Comparison of ENCODE assay signal across 8 cellular contexts in genomic region chr2:176096986-176097819, GRCh38. TPM values are rescaled to one million over a fixed set of nuclear protein-coding genes. Genes with fewer than 3 reads are reported as not detected.
A peak's percentile ranks its signal among the peaks of the same experiment; 100 is the strongest.
DNase-seq lines count a peak whose midpoint lies in the region; ATAC-seq and TF ChIP-seq lines count a peak whose summit lies in the region.

No MANE protein-coding gene starts in this region.

- TF ChIP-seq CTCF in Panc1 (IDR thresholded peaks at IDR 0.05) (peak; percentile 96), osteoblast (IDR thresholded peaks at IDR 0.05; ENCODE audit: extremely low read depth, low read depth, low read length) (peak; percentile 83)

- H3K4me3 ChIP-seq in HUES64 (ENCODE audit: low read length) (peak overlapping the region; percentile 47), Panc1 (ENCODE audit: low read depth in 2 of 2, low read length in 2 of 2) (peak overlapping the region; percentile 52 to 87), osteoblast (ENCODE audit: insufficient read depth, low read length) (peak overlapping the region; percentile 65), urinary bladder (ENCODE audit: low read depth, low read length) (peak overlapping the region; percentile 17)

- H3K4me1 ChIP-seq in HUES64 (ENCODE audit: insufficient read depth, low read length), result peaks cover 19% of the 10 kb centered on the region
- H3K4me1 ChIP-seq in Panc1 (ENCODE audit: control insufficient read depth, insufficient read depth, low read length), result peaks cover 13% of the 10 kb centered on the region
- peaks cover 9% of the 10 kb centered on the region for H3K4me1 ChIP-seq in osteoblast (ENCODE audit: insufficient read depth, low read length)
- peaks cover 2% of the 10 kb centered on the region for H3K4me1 ChIP-seq in urinary bladder (ENCODE audit: insufficient read depth)

- CTCF ChIA-PET in Panc1 (lab: Charles Lee), result interaction anchor here (0.5 to 2.2 kb wide), 6 partner anchors 9 to 1395 kb away, joined by 3 to 10 read pairs (median 7); no protein-coding TSS in a partner anchor

- peak overlapping the region; percentile 83 for H2AFZ ChIP-seq in osteoblast (ENCODE audit: low read length)

- H3K27me3 ChIP-seq in HUES64 (ENCODE audit: insufficient read depth, low read length) (peaks cover 100% of the 10 kb centered on the region), Panc1 (ENCODE audit: control insufficient read depth, insufficient read depth, low read length) (peaks cover 5% of the 10 kb centered on the region), osteoblast (ENCODE audit: insufficient read depth, low read length) (peaks cover 97% of the 10 kb centered on the region)

- H3K79me2 ChIP-seq in osteoblast (ENCODE audit: insufficient read depth, low read length), result no peaks in the 10 kb centered on the region

- peak overlapping the region; percentile 86; the same call in 1 of the 2 replicates for H3K27ac ChIP-seq in HUES64 (ENCODE audit: low read depth, low read length)
- H3K27ac ChIP-seq in Panc1 (ENCODE audit: low read length), result peak overlapping the region; percentile 75
- H3K27ac ChIP-seq in osteoblast (ENCODE audit: low read depth, low read length), result no peak overlapping the region
- H3K27ac ChIP-seq in urinary bladder (ENCODE audit: low read depth), result no peak overlapping the region

- BruUV-seq in Panc1 (replicated peaks; lab: Mats Ljungman, UMichigan), result no TSS peak

- no peaks in the 10 kb centered on the region for H3K9me3 ChIP-seq in HUES64 (ENCODE audit: insufficient read depth, low read depth, low read length)
- H3K9me3 ChIP-seq in Panc1 (ENCODE audit: control insufficient read depth, insufficient read depth, low read depth, low read length), result no peaks in the 10 kb centered on the region
- H3K9me3 ChIP-seq in osteoblast (ENCODE audit: low read depth, low read length), result no peaks in the 10 kb centered on the region

- H3K36me3 ChIP-seq in HUES64 (ENCODE audit: insufficient read depth, low read length), result no peaks in the 10 kb centered on the region
- no peaks in the 10 kb centered on the region for H3K36me3 ChIP-seq in Panc1 (ENCODE audit: control insufficient read depth, insufficient read depth, low read length)
- H3K36me3 ChIP-seq in osteoblast (ENCODE audit: insufficient read depth, low read length), result no peaks in the 10 kb centered on the region
- H3K36me3 ChIP-seq in urinary bladder (ENCODE audit: insufficient read depth), result no peaks in the 10 kb centered on the region

- peak; percentile 87 for ATAC-seq in GM21515 (IDR thresholded peaks at IDR 0.05; ENCODE audit: unreplicated experiment)
- peak; percentile 98 for ATAC-seq in Panc1

- intact Hi-C loops in Panc1 (cut with micrococcal nuclease; ENCODE audit: unreplicated experiment), result loop anchor here (5.0 kb wide), 3 partner anchors 845 to 1400 kb away; no protein-coding TSS in a partner anchor

- DNase-seq in DMS53 treated with DMSO at 0.1 percent for 48 hours (lab: John Stamatoyannopoulos, UW; ENCODE audit: unreplicated experiment) (peak; percentile 84), Panc1 (ENCODE audit: low read depth, low spot score) (peak; percentile 62), globus pallidus (ENCODE audit: low spot score) (peak; percentile 14), osteoblast (ENCODE audit: insufficient read length, low spot score, missing footprints) (peak; percentile 98)
- peak; percentile 25 for DNase-seq in activated effector memory CD4-positive, alpha-beta T cell treated with Interleukin-2 at 50 U/mL for 16 hours

- POLR2A ChIA-PET in Panc1 (lab: Charles Lee), result interaction anchor here (0.6 kb wide), 1 partner anchor 954 kb away, joined by 7 read pairs; no protein-coding TSS in a partner anchor

- WGBS in HUES64, result under 1% methylated on average over 41 of the region's 45 CpGs
- WGBS in urinary bladder, result 2% methylated on average over 45 of the region's 45 CpGs

- peak overlapping the region; percentile 88 for H3K4me2 ChIP-seq in osteoblast (ENCODE audit: insufficient read depth, low read length)

- H4K20me1 ChIP-seq in osteoblast (ENCODE audit: insufficient read depth, low read length), result peaks cover 3% of the 10 kb centered on the region

- in situ Hi-C loops in Panc1 (cut with HindIII; ENCODE audit: low pct_unique_long_range_greater_than_20kb, low sequenced_read_pairs), result no loop called here

- no peak overlapping the region for H3K9ac ChIP-seq in HUES64 (ENCODE audit: low read depth, low read length)

RNA-seq across cellular contexts. Expression of gene HOXD12, which starts 2.4 kb away (rescaled TPM):
- not detected for polyA plus RNA-seq in HUES64 (2013, experiment 1 of 2)
- not detected for polyA plus RNA-seq in HUES64 (2013, experiment 2 of 2)
- total RNA-seq in Panc1 (2021; ENCODE audit: unreplicated experiment) (0.13 TPM), osteoblast (not detected in 2 replicates), urinary bladder (2.2 TPM)
- polyA plus RNA-seq in Panc1 (2012; ENCODE audit: insufficient read length), result not detected
- polyA plus RNA-seq in urinary bladder, result 0.09 TPM

RNA-seq across cellular contexts. Expression of gene HOXD13, which starts 4.7 kb away (rescaled TPM):
- polyA plus RNA-seq in HUES64 (2013, experiment 1 of 2), result 0.15 TPM
- 0.13 TPM for polyA plus RNA-seq in HUES64 (2013, experiment 2 of 2)
- total RNA-seq in Panc1 (2021; ENCODE audit: unreplicated experiment) (not detected), osteoblast (not detected in 2 replicates), urinary bladder (14.9 TPM)
- not detected for polyA plus RNA-seq in Panc1 (2012; ENCODE audit: insufficient read length)
- polyA plus RNA-seq in urinary bladder, result 4.1 TPM

RNA-seq across cellular contexts. Expression of gene HOXD11, which starts 9.9 kb away (rescaled TPM):
- not detected for polyA plus RNA-seq in HUES64 (2013, experiment 1 of 2)
- 0.38 TPM for polyA plus RNA-seq in HUES64 (2013, experiment 2 of 2)
- total RNA-seq in Panc1 (2021; ENCODE audit: unreplicated experiment), result 0.49 TPM
- 0.35 TPM for polyA plus RNA-seq in Panc1 (2012; ENCODE audit: insufficient read length)
- total RNA-seq in osteoblast, result not detected in 2 replicates
- 6.0 TPM for total RNA-seq in urinary bladder
- 3.3 TPM for polyA plus RNA-seq in urinary bladder

RNA-seq across cellular contexts. Expression of gene EVX2, which starts 13.4 kb away (rescaled TPM):
- polyA plus RNA-seq in HUES64 (2013, experiment 1 of 2), result not detected
- not detected for polyA plus RNA-seq in HUES64 (2013, experiment 2 of 2)
- not detected for total RNA-seq in Panc1 (2021; ENCODE audit: unreplicated experiment)
- not detected for polyA plus RNA-seq in Panc1 (2012; ENCODE audit: insufficient read length)
- under 0.01 TPM in 1 of 2 replicates, not detected in the other for total RNA-seq in osteoblast
- 1.9 TPM for total RNA-seq in urinary bladder
- 0.05 TPM for polyA plus RNA-seq in urinary bladder

RNA-seq across cellular contexts. Expression of gene HOXD10, which starts 19.4 kb away (rescaled TPM):
- 0.15 TPM for polyA plus RNA-seq in HUES64 (2013, experiment 1 of 2)
- 0.19 TPM for polyA plus RNA-seq in HUES64 (2013, experiment 2 of 2)
- total RNA-seq in Panc1 (2021; ENCODE audit: unreplicated experiment) (not detected), osteoblast (not detected in 2 replicates), urinary bladder (14.1 TPM)
- 0.46 TPM for polyA plus RNA-seq in Panc1 (2012; ENCODE audit: insufficient read length)
- polyA plus RNA-seq in urinary bladder, result 4.1 TPM

Comparison
In these comparisons a context has a peak if more than half of its experiments do, and no peak if none do; other contexts are left out.
1. DNase-seq: peak in every context shown above with its lines; median percentile 98 in osteoblast; 84 in DMS53 treated with DMSO at 0.1 percent for 48 hours; 62 in Panc1; 25 in activated effector memory CD4-positive, alpha-beta T cell treated with Interleukin-2 at 50 U/mL for 16 hours; 14 in globus pallidus.
2. H3K27ac ChIP-seq: peak in HUES64 (single experiment) and Panc1 (single experiment); none in osteoblast (single experiment) and urinary bladder (single experiment).
3. H3K4me3 ChIP-seq: peak in every context shown above with its lines; median percentile 70 in Panc1; 65 in osteoblast; 47 in HUES64; 17 in urinary bladder.
4. RNA of gene HOXD13, which starts 4.7 kb away (total RNA-seq): 14.9 TPM in urinary bladder (single experiment); not detected in Panc1 (single experiment) and not detected in osteoblast; every median in the first group is over 10 times any median in the second.